14 cellular contexts compared by ENCODE assay signal in genomic region chr2:152555048-152555447, GRCh38.
DNase-seq lines count a peak whose midpoint lies in the region; ATAC-seq and TF ChIP-seq lines count a peak whose summit lies in the region.
"Had no signal": no experiment of that assay in that cellular context is flagged by ENCODE, and none has a peak within 500 bp of the region (broad histone marks: within the 10 kb centered on the region; RNA-seq: fewer than 3 reads in every experiment).

No MANE protein-coding gene starts in this region.

- no peak for TF ChIP-seq POLR2A in gastrocnemius medialis (IDR thresholded peaks at IDR 0.05)

- no peaks in the 10 kb centered on the region for H3K4me1 Mint-ChIP-seq in activated T-cell treated with anti-CD3 and anti-CD28 coated beads, Interleukin-2, amount 50 U/mL, for 72 hours (ENCODE audit: low read depth)

- no peaks in the 10 kb centered on the region for H3K36me3 Mint-ChIP-seq in activated T-cell treated with anti-CD3 and anti-CD28 coated beads, Interleukin-2, amount 50 U/mL, for 72 hours (ENCODE audit: insufficient read depth in 2 of 2)

- peak; percentile 1; the same call in 1 of the 2 replicates for TF ChIP-seq CTCF in AG09319 (IDR thresholded peaks at IDR 0.05; ENCODE audit: low read depth, low read length)
- peak; percentile 47 for TF ChIP-seq CTCF in astrocyte of the spinal cord (IDR thresholded peaks at IDR 0.05; ENCODE audit: low read depth, low read length)
- peak in 1 of 5 experiments; percentile 15 for TF ChIP-seq CTCF in gastrocnemius medialis (IDR thresholded peaks at IDR 0.05 in 4 of 5, conservative IDR thresholded peaks at IDR 0.05 in 1 of 5)

- DNase-seq in AG09319 (ENCODE audit: extremely low read depth, low read depth) = no peak
- DNase-seq in HT-29 (ENCODE audit: low spot score) = peak; percentile 16
- peak; percentile 32 for DNase-seq in astrocyte of the spinal cord (ENCODE audit: low read depth, low spot score)
- no peak for DNase-seq in NCI-H2171 treated with DMSO at 0.1 percent for 48 hours (lab: John Stamatoyannopoulos, UW)
- no peak for DNase-seq in activated T-cell treated with anti-CD3 and anti-CD28 coated beads, Interleukin-2, amount 50 U/mL, for 72 hours
- no peak for DNase-seq in gastrocnemius medialis
- DNase-seq: activated CD4-positive, alpha-beta T cell treated with anti-CD3 and anti-CD28 coated beads for 1 hour; activated effector memory CD4-positive, alpha-beta T cell treated with Interleukin-2 at 50 U/mL for 16 hours; C1 segment of cervical spinal cord; NCI-H524 had no signal

- no peaks in the 10 kb centered on the region for H3K27me3 Mint-ChIP-seq in activated T-cell treated with anti-CD3 and anti-CD28 coated beads, Interleukin-2, amount 50 U/mL, for 72 hours (ENCODE audit: low read depth)

- H3K4me3 ChIP-seq in astrocyte of the spinal cord (ENCODE audit: low read depth, low read length) (no peak overlapping the region), gastrocnemius medialis (no peak overlapping the region)
- H3K4me3 ChIP-seq: coronary artery, thoracic aorta had no signal

- H3K27me3 ChIP-seq in layer of hippocampus (ENCODE audit: control insufficient read depth, insufficient read depth, low read length) (no peaks in the 10 kb centered on the region), gastrocnemius medialis (no peaks in the 10 kb centered on the region)

- no peak overlapping the region for H3K4me3 Mint-ChIP-seq in activated T-cell treated with anti-CD3 and anti-CD28 coated beads, Interleukin-2, amount 50 U/mL, for 72 hours

- H3K4me1 ChIP-seq in gastrocnemius medialis = peaks cover 19 to 30% of the 10 kb centered on the region in 2 donors

- H3K9me3 Mint-ChIP-seq in activated T-cell treated with anti-CD3 and anti-CD28 coated beads, Interleukin-2, amount 50 U/mL, for 72 hours = no peaks in the 10 kb centered on the region

- ATAC-seq in activated T-cell treated with anti-CD3 and anti-CD28 coated beads, Interleukin-2, amount 50 U/mL, for 72 hours (replicated peaks in 1 of 2) = no peak
- no peak for ATAC-seq in gastrocnemius medialis
- ATAC-seq in GM19397 (IDR thresholded peaks at IDR 0.05; ENCODE audit: unreplicated experiment) = no peak

- in situ Hi-C loops in astrocyte of the spinal cord (cut with HindIII; ENCODE audit: low sequenced_read_pairs) (no loop called here), gastrocnemius medialis (cut with MboI; ENCODE audit: low sequenced_read_pairs in 4 of 4) (loop anchor here in 2 of 4 donors (25.0 kb wide), 1 partner anchor 218 kb away; the partner anchor contains the start of gene FMNL2 (in 2 of the 2))

- intact Hi-C loops in gastrocnemius medialis (cut with DNase I; ENCODE audit: low total_unique reads) = no loop called here

- no peaks in the 10 kb centered on the region for H3K9me3 ChIP-seq in gastrocnemius medialis
- H3K9me3 ChIP-seq: thoracic aorta had no signal

- no peak overlapping the region for H3K27ac Mint-ChIP-seq in activated T-cell treated with anti-CD3 and anti-CD28 coated beads, Interleukin-2, amount 50 U/mL, for 72 hours

- no peaks in the 10 kb centered on the region for H3K36me3 ChIP-seq in gastrocnemius medialis
- H3K36me3 ChIP-seq: thoracic aorta had no signal

- H3K27ac ChIP-seq in layer of hippocampus (ENCODE audit: low read depth, low read length) (peak overlapping the region; percentile 12), gastrocnemius medialis (no peak overlapping the region)
- H3K27ac ChIP-seq: coronary artery, thoracic aorta had no signal

Comparison
In these comparisons a context has a peak if more than half of its experiments do, and no peak if none do; other contexts are left out.
1. DNase-seq: peak in HT-29 (single experiment) and astrocyte of the spinal cord (single experiment); none in AG09319 (single experiment), NCI-H2171 treated with DMSO at 0.1 percent for 48 hours (single experiment), activated T-cell treated with anti-CD3 and anti-CD28 coated beads, Interleukin-2, amount 50 U/mL, for 72 hours (0 of 2) and gastrocnemius medialis (0 of 2).